9 cellular contexts compared by ENCODE assay signal in the genomic region with DNA sequence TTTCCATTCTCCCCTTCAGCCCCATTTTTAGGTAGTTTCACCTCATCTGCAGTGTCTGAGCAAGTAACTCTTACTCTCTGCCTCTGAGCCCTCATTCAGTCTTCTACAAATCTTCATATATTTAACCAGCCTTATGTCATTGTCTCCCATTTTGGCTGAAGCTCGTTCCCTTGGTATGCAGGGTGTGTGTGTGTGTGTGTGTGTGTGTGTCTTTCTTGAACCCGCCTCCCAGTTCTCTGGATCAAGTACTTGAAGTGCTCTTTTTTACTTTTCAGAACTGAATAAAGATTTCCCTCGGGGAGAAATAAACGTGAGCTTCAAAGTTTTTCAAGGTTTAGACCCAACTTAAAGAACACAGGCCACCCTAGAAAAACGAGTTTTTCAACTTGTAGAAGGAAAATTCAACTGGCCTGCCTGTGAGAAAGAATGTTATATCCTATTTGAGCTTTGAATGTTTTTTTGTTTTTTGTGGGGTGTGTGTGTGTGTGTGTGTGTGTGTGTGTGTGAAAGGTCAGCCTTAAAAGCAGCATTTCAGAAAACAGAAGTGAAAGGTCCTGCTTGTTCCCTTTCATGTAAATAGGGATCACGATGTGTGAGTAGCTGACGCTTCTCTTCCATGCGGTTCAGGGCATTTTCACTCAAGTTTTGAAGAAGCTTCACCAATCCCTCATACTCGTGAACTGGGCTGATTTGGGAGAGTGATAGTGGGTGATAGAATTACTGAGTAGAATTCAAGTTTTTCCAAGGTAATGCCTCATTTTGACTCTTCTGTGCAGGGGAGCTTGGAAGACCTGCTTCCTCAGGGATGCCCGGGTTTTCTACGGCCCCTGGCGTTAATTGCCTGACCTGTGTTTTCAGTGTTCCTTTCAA. TPM values are rescaled to one million over a fixed set of nuclear protein-coding genes. Genes with fewer than 3 reads are reported as not detected.
DNase-seq lines count a peak whose midpoint lies in the region; ATAC-seq, FAIRE-seq and TF ChIP-seq lines count a peak whose summit lies in the region.
"Had no signal": no experiment of that assay in that cellular context is flagged by ENCODE, and none has a peak within 500 bp of the region (broad histone marks: within the 10 kb centered on the region; RNA-seq: fewer than 3 reads in every experiment).

No MANE protein-coding gene starts in this region.

- H3K4ac ChIP-seq in H1 (replicated peaks; ENCODE audit: insufficient read length, low read depth, low read length): no peak overlapping the region

- H3K18ac ChIP-seq in H1 (ENCODE audit: extremely low read depth, low read length): no peak overlapping the region

- no peak for TF ChIP-seq POLR2A in H1 (IDR thresholded peaks at IDR 0.05; ENCODE audit: control extremely low read depth in 1 of 2, low read depth in 2 of 2, low read length in 2 of 2)
- no peak for TF ChIP-seq POLR2A in ovary (IDR thresholded peaks at IDR 0.05)

- no peaks in the 10 kb centered on the region for H3K23me2 ChIP-seq in H1 (ENCODE audit: low read depth, low read length)

- no peak overlapping the region for H3K27ac ChIP-seq in H1 (ENCODE audit: low read depth, low read length)
- peak overlapping the region; percentile 57 to 86 for H3K27ac ChIP-seq in ovary
- H3K27ac ChIP-seq: VCaP had no signal

- no peak for TF ChIP-seq RAD21 in H1 (IDR thresholded peaks at IDR 0.05 in 1 of 2, conservative IDR thresholded peaks at IDR 0.05 in 1 of 2; ENCODE audit: low read depth in 2 of 2, low read length in 2 of 2)

- no peak overlapping the region for H4K8ac ChIP-seq in H1 (ENCODE audit: extremely low read depth, insufficient read depth, low read length)

- no peak overlapping the region for H4K91ac ChIP-seq in H1 (replicated peaks; ENCODE audit: insufficient read length, low read length)

- CTCF ChIA-PET in activated CD8-positive, alpha-beta memory T cell treated with anti-CD3 and anti-CD28 coated beads, Interleukin-2, amount 10 ng/mL, durations not matched to agents 7 days and 5 days (lab: Charles Lee): interaction anchor here (0.8 to 2.2 kb wide), 8 partner anchors 8 to 32 kb away, joined by 4 to 13 read pairs (median 4); no protein-coding TSS in a partner anchor
- CTCF ChIA-PET in H1 (lab: Charles Lee; ENCODE audit: partially characterized antibody): interaction anchor here (0.5 to 11.9 kb wide), 10 partner anchors 9 to 566 kb away, joined by 3 to 138 read pairs (median 4); no protein-coding TSS in a partner anchor

- H3K27me3 ChIP-seq in H1 (replicated peaks in 1 of 4; ENCODE audit: control insufficient read depth in 3 of 4, extremely low read depth in 1 of 4, insufficient read depth in 3 of 4, low read length in 3 of 4) (no peaks in the 10 kb centered on the region), ovary (no peaks in the 10 kb centered on the region)

- no peak overlapping the region for H3K4me3 Mint-ChIP-seq in activated CD8-positive, alpha-beta memory T cell treated with anti-CD3 and anti-CD28 coated beads, Interleukin-2, amount 10 ng/mL, durations not matched to agents 7 days and 5 days

- peaks cover 30% of the 10 kb centered on the region for H3K4me1 Mint-ChIP-seq in activated CD8-positive, alpha-beta memory T cell treated with anti-CD3 and anti-CD28 coated beads, Interleukin-2, amount 10 ng/mL, durations not matched to agents 7 days and 5 days

- no peaks in the 10 kb centered on the region for H3K79me2 ChIP-seq in H1 (ENCODE audit: control insufficient read depth in 1 of 2, insufficient read depth in 2 of 2, low read length in 2 of 2)

- H3K36me3 ChIP-seq in H1 (ENCODE audit: control insufficient read depth in 2 of 4, insufficient read depth in 4 of 4, low read length in 3 of 4): peaks cover 3 to 29% (median 19%) of the 10 kb centered on the region in 4 experiments
- H3K36me3 ChIP-seq in ovary: no peaks in the 10 kb centered on the region

- H2BK20ac ChIP-seq in H1 (ENCODE audit: low read length): no peak overlapping the region

- no peaks in the 10 kb centered on the region for H3K79me1 ChIP-seq in H1 (ENCODE audit: low read depth, low read length)

- peaks cover 44% of the 10 kb centered on the region for H3K27me3 Mint-ChIP-seq in activated CD8-positive, alpha-beta memory T cell treated with anti-CD3 and anti-CD28 coated beads, Interleukin-2, amount 10 ng/mL, durations not matched to agents 7 days and 5 days

- H4K20me1 ChIP-seq in H1 (replicated peaks in 1 of 2; ENCODE audit: control insufficient read depth in 1 of 2, insufficient read depth in 2 of 2, low read length in 2 of 2): no peaks in the 10 kb centered on the region

- no peak overlapping the region for H3K56ac ChIP-seq in H1 (replicated peaks; ENCODE audit: insufficient read length, low read depth, low read length)

- H2BK5ac ChIP-seq in H1 (ENCODE audit: low read depth, low read length): no peak overlapping the region

- H2BK120ac ChIP-seq in H1 (replicated peaks; ENCODE audit: low read depth, low read length): no peak overlapping the region

- no peak overlapping the region for H3K14ac ChIP-seq in H1 (ENCODE audit: insufficient read length)

- H3K27ac Mint-ChIP-seq in activated CD8-positive, alpha-beta memory T cell treated with anti-CD3 and anti-CD28 coated beads, Interleukin-2, amount 10 ng/mL, durations not matched to agents 7 days and 5 days: peak overlapping the region; percentile 23

- H3K23ac ChIP-seq in H1 (ENCODE audit: insufficient read length): no peak overlapping the region

- H2AK5ac ChIP-seq in H1 (ENCODE audit: low read depth, low read length): no peak overlapping the region

- H3K36me3 Mint-ChIP-seq in activated CD8-positive, alpha-beta memory T cell treated with anti-CD3 and anti-CD28 coated beads, Interleukin-2, amount 10 ng/mL, durations not matched to agents 7 days and 5 days: peaks cover 23% of the 10 kb centered on the region

- no peaks in the 10 kb centered on the region for H3K9me3 Mint-ChIP-seq in activated CD8-positive, alpha-beta memory T cell treated with anti-CD3 and anti-CD28 coated beads, Interleukin-2, amount 10 ng/mL, durations not matched to agents 7 days and 5 days (ENCODE audit: low read depth)

- no peak for FAIRE-seq in H1 (lab: Jason Lieb, UNC)

- H3K4me1 ChIP-seq in H1 (replicated peaks in 1 of 4; ENCODE audit: control insufficient read depth in 3 of 4, insufficient read depth in 4 of 4, low read length in 3 of 4): peaks cover 0 to 3% (median 0%) of the 10 kb centered on the region in 4 experiments; a peak in 3 of 7 replicates
- peaks cover 13% of the 10 kb centered on the region for H3K4me1 ChIP-seq in ovary (ENCODE audit: insufficient read depth)

- no peak overlapping the region for H4K5ac ChIP-seq in H1 (ENCODE audit: insufficient read length, low read depth, low read length)

- no peak overlapping the region for H3K9ac ChIP-seq in H1 (replicated peaks in 1 of 4; ENCODE audit: extremely low read depth in 1 of 4, low read depth in 3 of 4, low read length in 3 of 4)

- no peak for TF ChIP-seq EP300 in H1 (IDR thresholded peaks at IDR 0.05; ENCODE audit: borderline replicate concordance in 1 of 2, low read depth in 2 of 2, low read length in 2 of 2)
- TF ChIP-seq EP300 in ovary (IDR thresholded peaks at IDR 0.05): no peak

- H2AFZ ChIP-seq in H1 (ENCODE audit: low read length): no peak overlapping the region

- no peak overlapping the region for H3K4me2 ChIP-seq in H1 (ENCODE audit: insufficient read depth in 1 of 2, low read depth in 2 of 2, low read length in 2 of 2)

- 80% methylated on average over 12 of the region's 12 CpGs; no CpG with 5 or more reads in 1 of the 2 experiments for WGBS in H1 (ENCODE audit: extremely low coverage in 1 of 2, insufficient coverage in 1 of 2, insufficient read length in 1 of 2, insufficient replicate concordance in 2 of 2, low coverage in 1 of 2, low lambda C conversion rate in 2 of 2, missing lambda C conversion rate in 1 of 2), 2 experiments
- WGBS in ovary, 3 donors: 33 to 43% (median 34%) methylated on average over 12 of the region's 12 CpGs

- no peak overlapping the region for H3K4me3 ChIP-seq in H1 (ENCODE audit: extremely low read depth in 1 of 4, insufficient read depth in 2 of 4, low read depth in 3 of 4, low read length in 4 of 4)
- H3K4me3 ChIP-seq in ovary: no peak overlapping the region

- no peak overlapping the region for H2BK15ac ChIP-seq in H1 (ENCODE audit: low read length)

- no peak for TF ChIP-seq CTCF in H1 (IDR thresholded peaks at IDR 0.05; ENCODE audit: control extremely low read depth in 1 of 3, insufficient read depth in 1 of 3, low read depth in 1 of 3, low read length in 3 of 3)
- TF ChIP-seq CTCF in ovary (IDR thresholded peaks at IDR 0.05): peak in 1 of 3 donors; percentile 11

- DNase-seq in activated CD8-positive, alpha-beta memory T cell treated with anti-CD3 and anti-CD28 coated beads, Interleukin-2, amount 10 ng/mL, durations not matched to agents 7 days and 5 days: no peak
- no peak for DNase-seq in activated CD8-positive, alpha-beta memory T cell treated with anti-CD3 and anti-CD28 coated beads for 24 hours
- DNase-seq in H1 (ENCODE audit: low read depth in 1 of 2, low spot score in 2 of 2): peak in 1 of 2 experiments; percentile 28
- DNase-seq in ovary: no peak
- no peak for DNase-seq in ecto neural progenitor cell (ENCODE audit: low spot score)
- DNase-seq in retina: no peak
- no peak for DNase-seq in NCI-H128 (lab: John Stamatoyannopoulos, UW; ENCODE audit: unreplicated experiment)

- no peak for ATAC-seq in activated CD8-positive, alpha-beta memory T cell treated with anti-CD3 and anti-CD28 coated beads, Interleukin-2, amount 10 ng/mL, durations not matched to agents 7 days and 5 days
- peak; percentile 38 for ATAC-seq in HG03558 (IDR thresholded peaks at IDR 0.05; ENCODE audit: extremely low read depth, unreplicated experiment)

- intact Hi-C loops in ovary (cut with DNase I): no loop called here

- H2BK12ac ChIP-seq in H1 (ENCODE audit: low read depth, low read length): no peak overlapping the region

- H3K9me3 ChIP-seq in H1 (ENCODE audit: insufficient read depth in 2 of 2, low read depth in 1 of 2, low read length in 1 of 2): no peaks in the 10 kb centered on the region
- no peaks in the 10 kb centered on the region for H3K9me3 ChIP-seq in ovary

- POLR2A ChIA-PET in H1 (lab: Charles Lee; ENCODE audit: partially characterized antibody): interaction anchor here (0.6 to 1.1 kb wide), 4 partner anchors 9 to 1716 kb away, joined by 3 to 5 read pairs (median 3); no protein-coding TSS in a partner anchor

RNA-seq across cellular contexts. Expression of gene EML6, which starts 50.6 kb away (rescaled TPM):
- total RNA-seq in activated CD8-positive, alpha-beta memory T cell treated with anti-CD3 and anti-CD28 coated beads, Interleukin-2, amount 10 ng/mL, durations not matched to agents 7 days and 5 days: 1 to 10 TPM; 1.5 to 3.1 TPM
- total RNA-seq in H1 (2021; fragmentation: NEBNext Ultra II Directional; extraction: Animal tissue kit (Norgen Biotek cat#: 25700)): 1.6 and 2.9 TPM in 2 replicates
- polyA plus RNA-seq in H1 (2011; rRNA removed) (1.2 and 1.9 TPM in 2 replicates), ovary (under 1 TPM; 0.29 to 0.40 TPM)
- polyA plus RNA-seq in H1 (2011; cell fraction: cytosol; rRNA removed): 2.0 TPM
- 7.0 TPM for polyA plus RNA-seq in H1 (2011; cell fraction: nucleus; rRNA removed)
- polyA plus RNA-seq in H1 (2012, experiment 1 of 2): 0.76 to 2.3 TPM (median 2.0 TPM) in 4 replicates
- polyA plus RNA-seq in H1 (2012, experiment 2 of 2): 0.07 TPM
- polyA plus RNA-seq in H1 (2013, experiment 1 of 2): 0.47 TPM
- 0.44 TPM for polyA plus RNA-seq in H1 (2013, experiment 2 of 2)
- 0.91 and 1.1 TPM in 2 replicates for polyA minus RNA-seq in H1 (2011; rRNA and poly(A)+ RNA removed)
- 2.2 TPM for polyA minus RNA-seq in H1 (2011; cell fraction: cytosol; rRNA and poly(A)+ RNA removed)
- 6.6 TPM for polyA minus RNA-seq in H1 (2011; cell fraction: nucleus; rRNA and poly(A)+ RNA removed)
- total RNA-seq in ovary: 1 to 10 TPM in 3 of 7 donors, under 1 TPM in 4; 0.22 to 3.7 (median 0.57) TPM
